ENCODE assay signal across 8 cellular contexts in the genomic region with DNA sequence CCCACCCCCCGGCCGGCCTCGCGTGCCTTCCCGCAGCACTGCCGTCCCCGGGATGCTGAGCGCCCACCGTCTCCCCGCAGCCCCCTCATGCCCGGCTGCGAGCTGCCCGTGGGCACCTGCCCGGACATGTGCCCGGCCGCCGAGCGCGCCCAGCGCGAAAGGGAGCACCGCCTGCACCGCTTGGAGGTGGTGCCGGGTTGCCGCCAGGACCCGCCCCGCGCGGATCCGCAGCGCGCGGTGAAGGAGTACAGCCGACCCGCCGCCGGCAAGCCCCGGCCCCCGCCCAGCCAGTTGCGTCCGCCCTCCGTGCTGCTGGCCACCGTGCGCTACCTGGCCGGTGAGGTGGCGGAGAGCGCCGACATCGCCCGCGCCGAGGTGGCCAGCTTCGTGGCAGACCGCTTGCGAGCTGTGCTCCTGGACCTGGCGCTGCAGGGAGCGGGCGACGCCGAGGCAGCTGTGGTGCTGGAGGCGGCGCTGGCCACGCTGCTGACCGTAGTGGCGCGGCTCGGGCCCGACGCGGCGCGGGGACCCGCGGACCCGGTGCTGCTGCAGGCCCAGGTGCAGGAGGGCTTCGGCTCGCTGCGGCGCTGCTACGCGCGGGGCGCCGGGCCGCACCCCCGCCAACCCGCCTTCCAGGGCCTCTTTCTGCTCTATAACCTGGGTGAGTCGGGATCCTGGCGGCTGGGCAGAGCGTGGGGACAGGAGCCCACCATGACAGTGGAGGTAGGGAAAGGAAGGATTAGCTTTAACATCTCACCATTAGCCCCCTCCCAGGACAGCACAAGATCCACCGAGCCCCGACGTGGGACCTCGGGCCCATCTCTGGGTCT. TPM values are rescaled to one million over a fixed set of nuclear protein-coding genes. Genes with fewer than 3 reads are reported as not detected.
DNase-seq lines count a peak whose midpoint lies in the region; ATAC-seq and TF ChIP-seq lines count a peak whose summit lies in the region.

Gene SAC3D1 (plus strand): TSS at position 5 of the 830 bp plus-strand sequence. CDS start 83 bp downstream, at position 88.

- peak within 1 kb of the TSS; percentile 88 for H3K4me3 Mint-ChIP-seq in activated T-helper 2 cell treated with anti-CD3 and anti-CD28 coated beads, Interferon-gamma antibody, Interleukin-2, Interleukin-4, amounts not matched to agents 10 μg/mL and 5 μg/mL and 100 μg/mL, durations not matched to agents 14 hours and 24 hours and 36 hours (ENCODE audit: low read depth)
- H3K4me3 Mint-ChIP-seq in glutamatergic neuron (ENCODE audit: unreplicated experiment): peak within 1 kb of the TSS; percentile 90
- peak within 1 kb of the TSS; percentile 87 for H3K4me3 Mint-ChIP-seq in progenitor cell of endocrine pancreas (ENCODE audit: low read depth)

- DNase-seq in AG08395 (ENCODE audit: low spot score) (peak; percentile 55), NCI-H2227 treated with DMSO at 0.1 percent for 48 hours (lab: John Stamatoyannopoulos, UW) (peak; percentile 82), glutamatergic neuron (peak; percentile 66), progenitor cell of endocrine pancreas (ENCODE audit: low spot score, unreplicated experiment) (peak; percentile 57), sciatic nerve (ENCODE audit: low spot score) (no peak)
- peak; percentile 79 for DNase-seq in activated T-helper 2 cell treated with anti-CD3 and anti-CD28 coated beads, Interferon-gamma antibody, Interleukin-2, Interleukin-4, amounts not matched to agents 10 μg/mL and 5 μg/mL and 100 μg/mL, durations not matched to agents 14 hours and 24 hours and 36 hours (ENCODE audit: low spot score)

- H3K9me3 Mint-ChIP-seq in activated T-helper 2 cell treated with anti-CD3 and anti-CD28 coated beads, Interferon-gamma antibody, Interleukin-2, Interleukin-4, amounts not matched to agents 10 μg/mL and 5 μg/mL and 100 μg/mL, durations not matched to agents 14 hours and 24 hours and 36 hours: no peaks in the 10 kb centered on the region
- H3K9me3 Mint-ChIP-seq in glutamatergic neuron (ENCODE audit: unreplicated experiment): peaks cover 4% of the 10 kb centered on the region
- no peaks in the 10 kb centered on the region for H3K9me3 Mint-ChIP-seq in progenitor cell of endocrine pancreas (ENCODE audit: low read depth)

- peaks cover 20% of the 10 kb centered on the region for H3K4me1 Mint-ChIP-seq in activated T-helper 2 cell treated with anti-CD3 and anti-CD28 coated beads, Interferon-gamma antibody, Interleukin-2, Interleukin-4, amounts not matched to agents 10 μg/mL and 5 μg/mL and 100 μg/mL, durations not matched to agents 14 hours and 24 hours and 36 hours (ENCODE audit: low read depth)
- no peaks in the 10 kb centered on the region for H3K4me1 Mint-ChIP-seq in glutamatergic neuron (ENCODE audit: low read depth, unreplicated experiment)
- H3K4me1 Mint-ChIP-seq in progenitor cell of endocrine pancreas (ENCODE audit: low read depth): peaks cover 1% of the 10 kb centered on the region

- intact Hi-C loops in activated T-helper 2 cell treated with anti-CD3 and anti-CD28 coated beads, Interferon-gamma antibody, Interleukin-2, Interleukin-4, amounts not matched to agents 10 μg/mL and 5 μg/mL and 100 μg/mL, durations not matched to agents 14 hours and 24 hours and 36 hours (cut with micrococcal nuclease): loop anchor here (1.0 to 5.0 kb wide), 3 partner anchors 14 to 69 kb away; partner anchors contain the start of genes CDCA5, SNX15, TM7SF2 and ZFPL1
- intact Hi-C loops in sciatic nerve (cut with DNase I): no loop called here

- TF ChIP-seq CTCF in glutamatergic neuron (IDR thresholded peaks at IDR 0.05; ENCODE audit: partially characterized antibody, unreplicated experiment): no peak
- no peak for TF ChIP-seq CTCF in progenitor cell of endocrine pancreas (IDR thresholded peaks at IDR 0.05; ENCODE audit: unreplicated experiment)

- H3K27me3 Mint-ChIP-seq in activated T-helper 2 cell treated with anti-CD3 and anti-CD28 coated beads, Interferon-gamma antibody, Interleukin-2, Interleukin-4, amounts not matched to agents 10 μg/mL and 5 μg/mL and 100 μg/mL, durations not matched to agents 14 hours and 24 hours and 36 hours (ENCODE audit: low read depth): no peaks in the 10 kb centered on the region
- peaks cover 4% of the 10 kb centered on the region for H3K27me3 Mint-ChIP-seq in glutamatergic neuron (ENCODE audit: unreplicated experiment)
- no peaks in the 10 kb centered on the region for H3K27me3 Mint-ChIP-seq in progenitor cell of endocrine pancreas

- ATAC-seq in GM18511 (IDR thresholded peaks at IDR 0.05; ENCODE audit: unreplicated experiment): peak; percentile 59
- ATAC-seq in HG02938 (IDR thresholded peaks at IDR 0.05; ENCODE audit: unreplicated experiment): peak; percentile 41
- no peak for ATAC-seq in sciatic nerve

- H3K36me3 Mint-ChIP-seq in activated T-helper 2 cell treated with anti-CD3 and anti-CD28 coated beads, Interferon-gamma antibody, Interleukin-2, Interleukin-4, amounts not matched to agents 10 μg/mL and 5 μg/mL and 100 μg/mL, durations not matched to agents 14 hours and 24 hours and 36 hours (ENCODE audit: low read depth): peaks cover 20% of the 10 kb centered on the region
- no peaks in the 10 kb centered on the region for H3K36me3 Mint-ChIP-seq in glutamatergic neuron (ENCODE audit: unreplicated experiment)
- peaks cover 12% of the 10 kb centered on the region for H3K36me3 Mint-ChIP-seq in progenitor cell of endocrine pancreas (ENCODE audit: insufficient read depth)

- peak within 1 kb of the TSS; percentile 96 for H3K27ac Mint-ChIP-seq in activated T-helper 2 cell treated with anti-CD3 and anti-CD28 coated beads, Interferon-gamma antibody, Interleukin-2, Interleukin-4, amounts not matched to agents 10 μg/mL and 5 μg/mL and 100 μg/mL, durations not matched to agents 14 hours and 24 hours and 36 hours
- H3K27ac Mint-ChIP-seq in glutamatergic neuron (ENCODE audit: unreplicated experiment) (peak within 1 kb of the TSS; percentile 90), progenitor cell of endocrine pancreas (peak within 1 kb of the TSS; percentile 96)

RNA-seq across cellular contexts. Expression of gene SAC3D1, which starts in this region (rescaled TPM):
- 17.0 and 18.6 TPM in 2 replicates for total RNA-seq in activated T-helper 2 cell treated with anti-CD3 and anti-CD28 coated beads, Interferon-gamma antibody, Interleukin-2, Interleukin-4, amounts not matched to agents 10 μg/mL and 5 μg/mL and 100 μg/mL, durations not matched to agents 14 hours and 24 hours and 36 hours
- total RNA-seq in glutamatergic neuron (ENCODE audit: unreplicated experiment) (14.4 TPM), progenitor cell of endocrine pancreas (18.5 and 19.3 TPM in 2 replicates), sciatic nerve (4.9 TPM)
